33 cellular contexts compared by ENCODE assay signal in the genomic region with DNA sequence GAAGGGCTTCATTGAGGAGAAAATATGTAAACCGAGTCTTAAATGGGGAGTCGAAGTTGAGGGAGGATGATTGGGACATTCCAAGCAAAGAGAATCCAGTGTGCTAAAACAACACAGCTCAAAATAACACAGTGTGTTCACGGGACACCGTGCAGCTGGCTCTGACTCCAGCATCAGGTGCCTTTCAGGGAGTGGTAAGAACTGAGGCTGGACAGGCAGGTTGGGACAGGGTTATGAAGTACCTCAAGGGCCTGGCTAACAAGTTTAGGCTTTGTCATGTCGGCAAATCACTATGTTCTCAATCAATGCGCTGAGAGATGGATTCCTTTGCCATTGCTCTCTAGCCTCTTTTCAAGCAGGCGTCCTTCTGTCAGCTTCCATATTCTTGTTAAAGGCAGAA. TPM values are rescaled to one million over a fixed set of nuclear protein-coding genes. Genes with fewer than 3 reads are reported as not detected.
DNase-seq lines count a peak whose midpoint lies in the region; ATAC-seq, FAIRE-seq and TF ChIP-seq lines count a peak whose summit lies in the region.
"Had no signal": no experiment of that assay in that cellular context is flagged by ENCODE, and none has a peak within 500 bp of the region (broad histone marks: within the 10 kb centered on the region; RNA-seq: fewer than 3 reads in every experiment).

No MANE protein-coding gene starts in this region.

- H3K4me3 Mint-ChIP-seq in HFFc6 = no peak overlapping the region; the same call in 1 of the 2 replicates
- H3K4me3 Mint-ChIP-seq in effector memory CD8-positive, alpha-beta T cell = no peak overlapping the region
- H3K4me3 Mint-ChIP-seq: activated CD4-positive, alpha-beta memory T cell treated with anti-CD3 and anti-CD28 coated beads, Interleukin-2, amount 10 ng/mL, durations not matched to agents 7 days and 5 days; activated naive CD4-positive, alpha-beta T cell treated with anti-CD3 and anti-CD28 coated beads, Interleukin-2, amount 10 ng/mL, durations not matched to agents 7 days and 5 days; activated T-helper 1 cell treated with anti-CD3 and anti-CD28 coated beads, Interleukin-12 subunit alpha, Interleukin-12 subunit beta, Interleukin-2, Interleukin-4 antibody, amounts not matched to agents 30 ng/mL and 10 ng/mL and 1 ng/mL, durations not matched to agents 14 hours and 24 hours and 36 hours; CD4-positive, alpha-beta T cell; naive thymus-derived CD8-positive, alpha-beta T cell; stimulated activated effector memory CD8-positive, alpha-beta T cell treated with anti-CD3 and anti-CD28 coated beads, Interleukin-12 subunit alpha, Interleukin-12 subunit beta, amount 100 ng/mL, for 72 hours had no signal

- no peak overlapping the region for H3K27ac ChIP-seq in K562 (ENCODE audit: extremely low read depth, low read depth, low read length)
- peak overlapping the region in 1 of 12 donors; percentile 1 for H3K27ac ChIP-seq in heart left ventricle
- H3K27ac ChIP-seq in skin epidermis = peak overlapping the region in 20 of 21 experiments; percentile 9 to 82 (median 68)
- no peak overlapping the region for H3K27ac ChIP-seq in spleen
- no peak overlapping the region for H3K27ac ChIP-seq in A673 (ENCODE audit: low read depth, low read length, poor library complexity, severe bottlenecking)
- H3K27ac ChIP-seq: body of pancreas had no signal

- H3K4me3 ChIP-seq in K562 = no peak overlapping the region
- H3K4me3 ChIP-seq in heart left ventricle = no peak overlapping the region
- H3K4me3 ChIP-seq in skin epidermis = no peak overlapping the region
- no peak overlapping the region for H3K4me3 ChIP-seq in spleen
- no peak overlapping the region for H3K4me3 ChIP-seq in A673 (ENCODE audit: low read depth, low read length, poor library complexity, severe bottlenecking)
- H3K4me3 ChIP-seq: body of pancreas, lung had no signal

- ATAC-seq in K562 (no peak), heart left ventricle (peak; percentile 49 to 85 (median 60))
- ATAC-seq in effector memory CD8-positive, alpha-beta T cell (replicated peaks) = no peak
- ATAC-seq: body of pancreas; naive thymus-derived CD8-positive, alpha-beta T cell; PC-3; stimulated activated effector memory CD8-positive, alpha-beta T cell treated with anti-CD3 and anti-CD28 coated beads, Interleukin-12 subunit alpha, Interleukin-12 subunit beta, amount 100 ng/mL, for 72 hours had no signal

- H3K4me1 Mint-ChIP-seq in HFFc6 (ENCODE audit: low read depth) = peaks cover 38% of the 10 kb centered on the region
- peaks cover 9 to 13% of the 10 kb centered on the region in 2 donors for H3K4me1 Mint-ChIP-seq in effector memory CD8-positive, alpha-beta T cell (ENCODE audit: low read depth in 2 of 2)

- peak overlapping the region; percentile 90 for H3K27ac Mint-ChIP-seq in HFFc6
- H3K27ac Mint-ChIP-seq in effector memory CD8-positive, alpha-beta T cell = no peak overlapping the region
- H3K27ac Mint-ChIP-seq: activated CD4-positive, alpha-beta memory T cell treated with anti-CD3 and anti-CD28 coated beads, Interleukin-2, amount 10 ng/mL, durations not matched to agents 7 days and 5 days; activated naive CD4-positive, alpha-beta T cell treated with anti-CD3 and anti-CD28 coated beads, Interleukin-2, amount 10 ng/mL, durations not matched to agents 7 days and 5 days; activated T-helper 1 cell treated with anti-CD3 and anti-CD28 coated beads, Interleukin-12 subunit alpha, Interleukin-12 subunit beta, Interleukin-2, Interleukin-4 antibody, amounts not matched to agents 30 ng/mL and 10 ng/mL and 1 ng/mL, durations not matched to agents 14 hours and 24 hours and 36 hours; CD4-positive, alpha-beta T cell; naive thymus-derived CD8-positive, alpha-beta T cell; stimulated activated effector memory CD8-positive, alpha-beta T cell treated with anti-CD3 and anti-CD28 coated beads, Interleukin-12 subunit alpha, Interleukin-12 subunit beta, amount 100 ng/mL, for 72 hours had no signal

- BruUV-seq in K562 (replicated peaks; lab: Mats Ljungman, UMichigan) (no TSS peak), A673 (replicated peaks; lab: Mats Ljungman, UMichigan) (no TSS peak)

- H3K27me3 ChIP-seq in K562 (ENCODE audit: control insufficient read depth in 2 of 2, insufficient read depth in 2 of 2, low read length in 2 of 2) = no peaks in the 10 kb centered on the region
- H3K27me3 ChIP-seq in heart left ventricle = no peaks in the 10 kb centered on the region
- H3K27me3 ChIP-seq in spleen (replicated peaks in 1 of 7) = no peaks in the 10 kb centered on the region
- no peaks in the 10 kb centered on the region for H3K27me3 ChIP-seq in A673 (replicated peaks; ENCODE audit: insufficient read depth, low read depth, low read length, poor library complexity)
- H3K27me3 ChIP-seq: body of pancreas had no signal

- no peak for TF ChIP-seq CTCF in HFFc6 (IDR thresholded peaks at IDR 0.05)
- TF ChIP-seq CTCF in K562 (IDR thresholded peaks at IDR 0.05 in 2 of 3, conservative IDR thresholded peaks at IDR 0.05 in 1 of 3; ENCODE audit: insufficient read depth in 2 of 3, low read depth in 1 of 3, low read length in 3 of 3) = no peak
- no peak for TF ChIP-seq CTCF in heart left ventricle (IDR thresholded peaks at IDR 0.05)
- TF ChIP-seq CTCF in spleen (IDR thresholded peaks at IDR 0.05 in 8 of 11, conservative IDR thresholded peaks at IDR 0.05 in 3 of 11) = no peak
- no peak for TF ChIP-seq CTCF in A673 (conservative IDR thresholded peaks at IDR 0.05; ENCODE audit: low read depth, low read length)

- TF ChIP-seq RAD21 in K562 (CRISPR knock-in tag; conservative IDR thresholded peaks at IDR 0.05 in 1 of 2, IDR thresholded peaks at IDR 0.05 in 1 of 2) = no peak

- CTCF ChIA-PET in K562 (lab: Yijun Ruan, JAX; ENCODE audit: low intra/inter-chr PET ratio) = no interaction called here
- CTCF ChIA-PET in A673 (lab: Charles Lee) = no interaction called here

- FAIRE-seq in K562 (lab: Jason Lieb, UNC) = no peak
- FAIRE-seq: GM18507, kidney, urothelium cell line had no signal

- no peaks in the 10 kb centered on the region for H3K36me3 Mint-ChIP-seq in HFFc6 (ENCODE audit: low read depth)
- no peaks in the 10 kb centered on the region for H3K36me3 Mint-ChIP-seq in effector memory CD8-positive, alpha-beta T cell (ENCODE audit: insufficient read depth)
- H3K36me3 Mint-ChIP-seq: activated naive CD4-positive, alpha-beta T cell treated with anti-CD3 and anti-CD28 coated beads, Interleukin-2, amount 10 ng/mL, durations not matched to agents 7 days and 5 days; stimulated activated effector memory CD8-positive, alpha-beta T cell treated with anti-CD3 and anti-CD28 coated beads, Interleukin-12 subunit alpha, Interleukin-12 subunit beta, amount 100 ng/mL, for 72 hours had no signal

- H3K9me3 ChIP-seq in K562 (replicated peaks; ENCODE audit: control insufficient read depth, insufficient read depth, low read depth, low read length) = no peaks in the 10 kb centered on the region
- H3K9me3 ChIP-seq in heart left ventricle = no peaks in the 10 kb centered on the region
- H3K9me3 ChIP-seq in spleen = no peaks in the 10 kb centered on the region
- no peaks in the 10 kb centered on the region for H3K9me3 ChIP-seq in A673 (ENCODE audit: low read depth, low read length, poor library complexity, severe bottlenecking)
- H3K9me3 ChIP-seq: body of pancreas had no signal

- DNase-seq in HFFc6 = no peak
- no peak for DNase-seq in K562 (ENCODE audit: extremely low read depth in 1 of 4, low spot score in 3 of 4)
- DNase-seq in heart left ventricle = no peak
- DNase-seq in effector memory CD8-positive, alpha-beta T cell = no peak
- DNase-seq in spleen = no peak
- no peak for DNase-seq in A673 (ENCODE audit: low spot score)
- no peak for DNase-seq in NCI-H345 treated with DMSO at 0.1 percent for 48 hours (lab: John Stamatoyannopoulos, UW; ENCODE audit: unreplicated experiment)
- DNase-seq: activated CD4-positive, alpha-beta memory T cell treated with anti-CD3 and anti-CD28 coated beads, Interleukin-2, amount 10 ng/mL, durations not matched to agents 7 days and 5 days; activated CD4-positive, CD25-positive, alpha-beta regulatory T cell treated with anti-CD3 and anti-CD28 coated beads, Interleukin-2, amount 50 U/mL, for 72 hours; activated CD8-positive, alpha-beta memory T cell treated with anti-CD3 and anti-CD28 coated beads, Interleukin-2, amount 50 U/mL, for 48 hours; activated naive CD4-positive, alpha-beta T cell treated with anti-CD3 and anti-CD28 coated beads, Interleukin-2, amount 10 ng/mL, durations not matched to agents 7 days and 5 days; body of pancreas; CD4-positive, alpha-beta T cell; effector CD4-positive, alpha-beta T cell; H7; head of caudate nucleus; KG1; kidney; MM.1S; naive thymus-derived CD8-positive, alpha-beta T cell; NCI-H2029; NCI-H2227 treated with DMSO at 0.1 percent for 48 hours; NCI-H526 treated with DMSO at 0.1 percent for 48 hours; nucleus accumbens; PC-3; SHP77; T-helper 2 cell had no signal

- TF ChIP-seq EP300 in K562 (IDR thresholded peaks at IDR 0.05; ENCODE audit: low read length) = no peak

- POLR2A ChIA-PET in K562 (lab: Yijun Ruan, JAX) = no interaction called here
- POLR2A ChIA-PET in A673 (lab: Charles Lee; ENCODE audit: low non-redundant PET) = no interaction called here

- peak overlapping the region; percentile 39; the same call in 1 of the 2 replicates for H2AFZ ChIP-seq in K562 (ENCODE audit: low read depth, low read length)

- intact Hi-C loops in K562 (cut with micrococcal nuclease) (no loop called here), heart left ventricle (cut with DNase I) (no loop called here), spleen (cut with DNase I; ENCODE audit: low total_unique reads) (no loop called here), A673 (cut with micrococcal nuclease; ENCODE audit: unreplicated experiment) (no loop called here)

- no peak overlapping the region for H3K9ac ChIP-seq in K562 (ENCODE audit: insufficient read depth in 1 of 2, low read depth in 2 of 2, low read length in 2 of 2)

- no peak overlapping the region for H3K4me2 ChIP-seq in K562 (ENCODE audit: insufficient read depth, low read length)

- H3K79me2 ChIP-seq in K562 (ENCODE audit: control insufficient read depth, insufficient read depth, low read length) = no peaks in the 10 kb centered on the region

- no peaks in the 10 kb centered on the region for H3K9me1 ChIP-seq in K562 (ENCODE audit: control insufficient read depth, insufficient read depth, low read length)

- TF ChIP-seq POLR2A in K562 (conservative IDR thresholded peaks at IDR 0.05) = no peak
- no peak for TF ChIP-seq POLR2A in heart left ventricle (IDR thresholded peaks at IDR 0.05)
- no peak for TF ChIP-seq POLR2A in spleen (IDR thresholded peaks at IDR 0.05)

- in situ Hi-C loops in K562 (cut with MboI) = no loop called here

- no peaks in the 10 kb centered on the region for H4K20me1 ChIP-seq in K562 (replicated peaks; ENCODE audit: control insufficient read depth, insufficient read depth, low read length)

- H3K9me3 Mint-ChIP-seq in HFFc6 = no peaks in the 10 kb centered on the region
- H3K9me3 Mint-ChIP-seq in effector memory CD8-positive, alpha-beta T cell = no peaks in the 10 kb centered on the region
- H3K9me3 Mint-ChIP-seq: activated naive CD4-positive, alpha-beta T cell treated with anti-CD3 and anti-CD28 coated beads, Interleukin-2, amount 10 ng/mL, durations not matched to agents 7 days and 5 days; CD4-positive, alpha-beta T cell; naive thymus-derived CD8-positive, alpha-beta T cell; stimulated activated effector memory CD8-positive, alpha-beta T cell treated with anti-CD3 and anti-CD28 coated beads, Interleukin-12 subunit alpha, Interleukin-12 subunit beta, amount 100 ng/mL, for 72 hours had no signal

- H3K4me1 ChIP-seq in K562 (replicated peaks in 1 of 2; ENCODE audit: control insufficient read depth in 2 of 2, insufficient read depth in 2 of 2, low read length in 2 of 2) (no peaks in the 10 kb centered on the region; a peak in 2 of 5 replicates), heart left ventricle (peaks cover 0 to 29% (median 0%) of the 10 kb centered on the region in 12 donors), spleen (peaks cover 0 to 26% (median 10%) of the 10 kb centered on the region in 6 donors), A673 (ENCODE audit: insufficient read depth, low read length, poor library complexity, severe bottlenecking) (peaks cover 19% of the 10 kb centered on the region)

- WGBS in K562 (ENCODE audit: insufficient coverage, low coverage, missing lambda C conversion rate) = 13% methylated on average over 4 of the region's 7 CpGs
- WGBS in heart left ventricle, 4 donors = 52 to 71% (median 59%) methylated on average over 7 of the region's 7 CpGs
- 90 to 96% (median 92%) methylated on average over 7 of the region's 7 CpGs for WGBS in spleen, 5 donors

- H3K27me3 Mint-ChIP-seq in HFFc6 (ENCODE audit: insufficient read depth) = no peaks in the 10 kb centered on the region
- H3K27me3 Mint-ChIP-seq in effector memory CD8-positive, alpha-beta T cell = peaks cover 24 to 32% of the 10 kb centered on the region in 2 donors
- H3K27me3 Mint-ChIP-seq: CD4-positive, alpha-beta T cell had no signal

- H3K36me3 ChIP-seq in K562 (ENCODE audit: control insufficient read depth, insufficient read depth, low read length) = no peaks in the 10 kb centered on the region
- H3K36me3 ChIP-seq in heart left ventricle = no peaks in the 10 kb centered on the region
- H3K36me3 ChIP-seq in spleen = no peaks in the 10 kb centered on the region
- H3K36me3 ChIP-seq in A673 (ENCODE audit: insufficient read depth, low read length, poor library complexity, severe bottlenecking) = no peaks in the 10 kb centered on the region

RNA-seq across cellular contexts. Expression of a gene that starts 27.5 kb away (rescaled TPM):
- 10 to 100 TPM; 11.4 to 15.7 (median 13.4) TPM for total RNA-seq in HFFc6 (2021; fragmentation: NEBNext Ultra II Directional; extraction: Animal tissue kit (Norgen Biotek cat#: 25700))
- 13.0 and 31.2 TPM in 2 replicates for total RNA-seq in K562 (2011; cell fraction: chromatin; rRNA removed; ENCODE audit: low replicate concordance)
- total RNA-seq in K562 (2011; cell fraction: nucleolus; rRNA removed) = 9.2 and 10.9 TPM in 2 replicates
- total RNA-seq in K562 (2011; cell fraction: nucleoplasm; rRNA removed) = 20.1 and 30.6 TPM in 2 replicates
- 3.5 and 4.4 TPM in 2 replicates for total RNA-seq in K562 (2014; rRNA removed)
- 4.4 and 5.2 TPM in 2 replicates for total RNA-seq in K562 (2014; rRNA removed; fragmentation: Illumina TruSeq; extraction: Trizol)
- total RNA-seq in K562 (2015; rRNA removed; fragmentation: Illumina TruSeq; extraction: Trizol) = 5.1 and 5.7 TPM in 2 replicates
- 6.4 and 7.1 TPM in 2 replicates for total RNA-seq in K562 (2021)
- polyA plus RNA-seq in K562 (2011; rRNA removed) = 4.7 and 4.9 TPM in 2 replicates
- 1.6 and 3.0 TPM in 2 replicates for polyA plus RNA-seq in K562 (2011; cell fraction: cytosol; rRNA removed)
- polyA plus RNA-seq in K562 (2011; cell fraction: nucleus; rRNA removed) = 12.4 and 14.2 TPM in 2 replicates
- polyA plus RNA-seq in K562 (2012) = 4.0 and 10.5 TPM in 2 replicates
- 3.5 and 4.6 TPM in 2 replicates for polyA plus RNA-seq in K562 (2014; fragmentation: Illumina TruSeq; extraction: Trizol)
- polyA plus RNA-seq in K562 (2014; fragmentation: Nextera tagmentation; extraction: Ambion mirVana) = 1 to 10 TPM in 1 of 2 experiments, under 1 TPM in 1; 0.66 to 1.1 TPM
- polyA plus RNA-seq in K562 (2014; rRNA removed) = 3.7 and 4.4 TPM in 2 replicates
- polyA minus RNA-seq in K562 (2011; rRNA and poly(A)+ RNA removed) = 9.8 and 11.9 TPM in 2 replicates
- 1.9 and 2.0 TPM in 2 replicates for polyA minus RNA-seq in K562 (2011; cell fraction: cytosol; rRNA and poly(A)+ RNA removed)
- 14.3 and 18.1 TPM in 2 replicates for polyA minus RNA-seq in K562 (2011; cell fraction: nucleus; rRNA and poly(A)+ RNA removed)
- 10 to 100 TPM in 1 of 9 donors, 1 to 10 TPM in 8; 3.9 to 12.6 (median 7.4) TPM for total RNA-seq in heart left ventricle
- 1 to 10 TPM; 2.0 to 4.9 TPM for polyA plus RNA-seq in heart left ventricle
- 10 to 100 TPM; 18.5 to 32.2 (median 25.5) TPM for total RNA-seq in spleen
- 1 to 10 TPM; 3.0 to 4.6 (median 4.5) TPM for polyA plus RNA-seq in spleen
- 45.5 and 50.3 TPM in 2 replicates for total RNA-seq in A673 (2021)

Comparison
In these comparisons a context has a peak if more than half of its experiments do, and no peak if none do; other contexts are left out.
1. ATAC-seq: peak in heart left ventricle (4 of 4); none in K562 (single experiment) and effector memory CD8-positive, alpha-beta T cell (single experiment).
2. H3K27ac ChIP-seq: peak in skin epidermis (20 of 21); none in K562 (single experiment), spleen (0 of 8) and A673 (single experiment).